In the genomic region with DNA sequence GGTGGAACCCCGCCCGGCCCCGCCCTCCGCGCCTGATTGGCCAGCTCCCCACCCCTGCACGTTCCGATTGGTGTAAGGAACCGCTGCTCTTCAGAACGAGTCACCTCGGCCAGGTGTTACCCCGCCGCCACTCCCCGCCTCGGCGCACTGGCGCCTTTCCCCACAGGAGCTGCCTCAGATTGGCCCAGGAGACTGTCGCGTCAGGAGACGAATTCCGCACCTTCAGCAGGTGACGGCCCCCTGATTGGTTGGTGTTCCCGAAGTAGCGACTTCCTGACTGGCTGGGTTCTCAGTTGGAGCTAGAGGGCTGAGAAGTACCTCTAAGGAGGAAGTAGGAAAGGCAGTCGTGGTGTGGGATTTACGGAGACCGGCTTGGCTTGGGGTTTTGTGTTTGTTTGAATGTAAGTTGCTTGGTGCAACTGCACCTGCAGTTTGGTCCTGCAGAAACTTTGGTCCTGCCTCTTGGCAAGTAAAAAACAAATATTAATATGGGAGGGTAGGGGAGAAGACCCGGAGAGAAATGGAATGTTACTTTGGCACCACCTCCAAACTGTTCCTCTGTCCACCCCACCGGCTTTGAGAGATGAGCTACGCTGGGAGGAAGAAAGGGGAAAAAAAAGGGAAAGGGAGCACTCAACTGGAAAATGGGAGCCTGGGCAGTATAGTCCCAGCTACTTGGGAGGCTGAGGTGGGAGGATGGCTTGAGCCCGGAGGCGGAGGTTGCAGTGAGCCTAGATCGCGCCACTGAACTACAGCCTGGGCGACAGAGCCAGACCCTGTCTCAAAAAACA, we compare ENCODE assay signal across 8 cellular contexts. TPM values are rescaled to one million over a fixed set of nuclear protein-coding genes. Genes with fewer than 3 reads are reported as not detected.
A peak's percentile ranks its signal among the peaks of the same experiment; 100 is the strongest.
DNase-seq lines count a peak whose midpoint lies in the region; ATAC-seq and TF ChIP-seq lines count a peak whose summit lies in the region.

No MANE protein-coding gene starts in this region.

- H3K4me1 Mint-ChIP-seq in CD8-positive, alpha-beta memory T cell: peaks cover 19 to 60% (median 40%) of the 10 kb centered on the region in 3 donors

- CTCF ChIA-PET in CD8-positive, alpha-beta memory T cell (lab: Charles Lee): interaction anchor here (0.7 to 4.1 kb wide), 13 partner anchors 12 to 76 kb away, joined by 3 to 26 read pairs (median 5); partner anchors contain the start of genes KLHDC9, TSTD1 and USF1

- peak overlapping the region; percentile 99 for H3K4me3 ChIP-seq in CD8-positive, alpha-beta memory T cell (ENCODE audit: low read length)
- H3K4me3 ChIP-seq in HL-60 (replicated peaks; ENCODE audit: insufficient read depth, low read length) (peak overlapping the region; percentile 76), epithelial cell of esophagus (ENCODE audit: low read length) (peak overlapping the region; percentile 98)

- H3K27me3 Mint-ChIP-seq in CD8-positive, alpha-beta memory T cell: no peaks in the 10 kb centered on the region

- TF ChIP-seq CTCF in HL-60 (IDR thresholded peaks at IDR 0.05; ENCODE audit: insufficient read depth, low read length): no peak
- TF ChIP-seq CTCF in epithelial cell of esophagus (IDR thresholded peaks at IDR 0.05; ENCODE audit: insufficient read depth, low read depth, low read length, missing control alignments): no peak

- H3K27ac Mint-ChIP-seq in CD8-positive, alpha-beta memory T cell: peak overlapping the region; percentile 66 to 97 (median 95)

- peak overlapping the region; percentile 85 to 94 (median 91) for H3K4me3 Mint-ChIP-seq in CD8-positive, alpha-beta memory T cell

- peaks cover 26% of the 10 kb centered on the region for H3K4me1 ChIP-seq in CD8-positive, alpha-beta memory T cell (ENCODE audit: insufficient read depth, low read length)

- peaks cover 0 to 3% (median 0%) of the 10 kb centered on the region in 3 donors for H3K36me3 Mint-ChIP-seq in CD8-positive, alpha-beta memory T cell

- H3K9me3 Mint-ChIP-seq in CD8-positive, alpha-beta memory T cell: no peaks in the 10 kb centered on the region

- no peaks in the 10 kb centered on the region for H3K36me3 ChIP-seq in CD8-positive, alpha-beta memory T cell (ENCODE audit: insufficient read depth, low read length)

- POLR2A ChIA-PET in CD8-positive, alpha-beta memory T cell (lab: Charles Lee): interaction anchor here (0.6 to 2.9 kb wide), 8 partner anchors 9 to 204 kb away, joined by 3 to 20 read pairs (median 4); partner anchors contain the start of genes ARHGAP30, KLHDC9, TSTD1 and UFC1

- ATAC-seq in GM19467 (IDR thresholded peaks at IDR 0.05; ENCODE audit: unreplicated experiment): peak; percentile 75

- H3K27ac ChIP-seq in CD8-positive, alpha-beta memory T cell (ENCODE audit: low read depth, low read length): peak overlapping the region; percentile 71
- peak overlapping the region; percentile 72 for H3K27ac ChIP-seq in HL-60 (replicated peaks)

- no peaks in the 10 kb centered on the region for H3K9me3 ChIP-seq in CD8-positive, alpha-beta memory T cell (ENCODE audit: low read length)

- H3K27me3 ChIP-seq in CD8-positive, alpha-beta memory T cell (ENCODE audit: insufficient read depth, low read length, poor library complexity, severe bottlenecking): no peaks in the 10 kb centered on the region
- no peaks in the 10 kb centered on the region for H3K27me3 ChIP-seq in HL-60 (ENCODE audit: insufficient read depth, poor library complexity, severe bottlenecking)

- DNase-seq in CD8-positive, alpha-beta memory T cell: peak; percentile 85 to 95 (median 91)
- DNase-seq in HL-60 (ENCODE audit: low read depth in 1 of 2, low spot score in 1 of 2) (peak; percentile 80 to 90), NOMO-1 treated with DMSO at 0.1 percent for 48 hours (lab: John Stamatoyannopoulos, UW; ENCODE audit: unreplicated experiment) (peak; percentile 87), epithelial cell of esophagus (ENCODE audit: low read depth) (peak; percentile 100), mucosa of gallbladder (ENCODE audit: low spot score) (peak; percentile 97)
- DNase-seq in activated CD8-positive, alpha-beta memory T cell treated with anti-CD3 and anti-CD28 coated beads, Interleukin-2, amount 50 U/mL, for 4 hours: peak; percentile 88
- DNase-seq in stimulated activated CD8-positive, alpha-beta memory T cell treated with anti-CD3 and anti-CD28 coated beads, Interleukin-4, amount 100 ng/mL, for 4 hours (ENCODE audit: low read depth in 2 of 2, low spot score in 1 of 2): peak; percentile 63 to 78

RNA-seq across cellular contexts. Expression of gene F11R, which starts 0.4 kb away (rescaled TPM):
- total RNA-seq in CD8-positive, alpha-beta memory T cell: 10 to 100 TPM; 11.6 to 14.1 TPM
- 18.3 TPM for polyA plus RNA-seq in CD8-positive, alpha-beta memory T cell
- 173 TPM for total RNA-seq in mucosa of gallbladder

RNA-seq across cellular contexts. Expression of gene TSTD1, which starts 17.4 kb away (rescaled TPM):
- 10 to 100 TPM; 40.2 to 46.1 TPM for total RNA-seq in CD8-positive, alpha-beta memory T cell
- polyA plus RNA-seq in CD8-positive, alpha-beta memory T cell: 288 TPM
- 70.9 TPM for total RNA-seq in mucosa of gallbladder

RNA-seq across cellular contexts. Expression of gene USF1, which starts 24.4 kb away (rescaled TPM):
- total RNA-seq in CD8-positive, alpha-beta memory T cell: 10 to 100 TPM; 63.3 to 67.7 TPM
- polyA plus RNA-seq in CD8-positive, alpha-beta memory T cell: 6.7 TPM
- 58.8 TPM for total RNA-seq in mucosa of gallbladder

RNA-seq across cellular contexts. Expression of gene ARHGAP30, which starts 48.3 kb away (rescaled TPM):
- 100 to 1,000 TPM; 147 to 149 TPM for total RNA-seq in CD8-positive, alpha-beta memory T cell
- 213 TPM for polyA plus RNA-seq in CD8-positive, alpha-beta memory T cell
- total RNA-seq in mucosa of gallbladder: 16.2 TPM

Comparison
In these comparisons a context has a peak if more than half of its experiments do, and no peak if none do; other contexts are left out.
1. Peak in every context shown above with its lines: DNase-seq, ATAC-seq, H3K4me3 ChIP-seq and H3K27ac ChIP-seq.
2. RNA of gene F11R, which starts 0.4 kb away (total RNA-seq): 173 TPM in mucosa of gallbladder (single experiment); 11.6 to 14.1 TPM in CD8-positive, alpha-beta memory T cell; every median in the first group is over 10 times any median in the second.